Comparison of ENCODE assay signal across 8 cellular contexts in the genomic region with DNA sequence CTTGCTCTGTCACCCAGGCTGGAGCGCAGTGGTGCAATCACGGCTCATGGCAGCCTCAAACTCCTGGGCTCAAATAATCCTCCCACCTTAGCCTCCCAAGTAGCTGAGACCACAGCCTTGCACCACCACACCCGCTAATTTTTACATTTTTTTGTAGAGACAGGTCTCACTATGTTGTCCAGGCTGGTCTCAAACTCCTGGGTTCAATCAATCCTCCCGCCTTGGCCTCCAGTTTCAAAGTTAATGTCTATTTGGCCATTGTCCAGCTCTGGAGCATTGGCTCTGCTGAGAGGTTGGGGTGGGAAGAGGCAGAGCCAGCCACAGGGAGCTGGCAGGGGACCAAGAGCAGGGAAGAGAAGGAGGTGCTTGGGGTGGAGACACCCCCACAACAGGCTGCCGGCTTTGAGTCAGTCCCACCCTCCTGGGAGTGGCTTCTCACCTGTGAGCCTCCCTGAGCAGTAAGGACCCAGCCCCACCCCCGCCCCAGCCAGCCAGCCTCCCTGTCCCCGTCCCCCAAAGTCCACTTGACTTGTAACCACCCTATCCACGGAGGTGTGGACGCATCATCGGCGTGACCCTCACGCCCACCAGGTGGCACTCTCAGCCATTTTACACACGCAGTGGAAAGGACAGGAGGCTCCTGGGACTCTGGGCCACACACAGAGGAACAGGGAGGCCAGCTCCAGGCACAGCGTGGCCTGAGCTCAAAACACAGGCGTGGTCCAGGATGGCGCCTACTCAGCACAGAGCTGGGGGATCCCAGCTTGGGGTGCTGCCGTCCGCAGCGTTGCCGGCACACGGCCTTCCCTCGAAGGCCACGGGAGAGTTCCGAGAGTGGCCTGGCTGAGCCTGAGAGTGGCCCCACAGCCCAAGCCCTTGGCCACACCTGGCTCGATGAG. TPM values are rescaled to one million over a fixed set of nuclear protein-coding genes. Genes with fewer than 3 reads are reported as not detected.
DNase-seq lines count a peak whose midpoint lies in the region; ATAC-seq and TF ChIP-seq lines count a peak whose summit lies in the region.

No MANE protein-coding gene starts in this region.

- no peaks in the 10 kb centered on the region for H3K36me3 Mint-ChIP-seq in activated CD4-positive, alpha-beta memory T cell treated with anti-CD3 and anti-CD28 coated beads, Interleukin-2, amount 10 ng/mL, durations not matched to agents 7 days and 5 days (ENCODE audit: low read depth)
- H3K36me3 Mint-ChIP-seq in memory B cell: no peaks in the 10 kb centered on the region

- H3K9me3 Mint-ChIP-seq in activated CD4-positive, alpha-beta memory T cell treated with anti-CD3 and anti-CD28 coated beads, Interleukin-2, amount 10 ng/mL, durations not matched to agents 7 days and 5 days: peaks cover 16% of the 10 kb centered on the region
- H3K9me3 Mint-ChIP-seq in memory B cell: no peaks in the 10 kb centered on the region

- CTCF ChIA-PET in activated CD4-positive, alpha-beta memory T cell treated with anti-CD3 and anti-CD28 coated beads, Interleukin-2, amount 10 ng/mL, durations not matched to agents 7 days and 5 days (lab: Charles Lee): interaction anchor here (0.6 to 1.0 kb wide), 3 partner anchors 10 to 727 kb away, joined by 3 to 4 read pairs (median 3); no protein-coding TSS in a partner anchor

- no peak overlapping the region for H3K27ac Mint-ChIP-seq in activated CD4-positive, alpha-beta memory T cell treated with anti-CD3 and anti-CD28 coated beads, Interleukin-2, amount 10 ng/mL, durations not matched to agents 7 days and 5 days
- no peak overlapping the region for H3K27ac Mint-ChIP-seq in memory B cell

- H3K4me3 Mint-ChIP-seq in activated CD4-positive, alpha-beta memory T cell treated with anti-CD3 and anti-CD28 coated beads, Interleukin-2, amount 10 ng/mL, durations not matched to agents 7 days and 5 days: no peak overlapping the region
- no peak overlapping the region for H3K4me3 Mint-ChIP-seq in memory B cell

- H3K4me1 ChIP-seq in effector memory CD4-positive, alpha-beta T cell (ENCODE audit: control insufficient read depth, insufficient read depth, low read length, poor library complexity, severe bottlenecking): no peaks in the 10 kb centered on the region

- no peaks in the 10 kb centered on the region for H3K4me1 Mint-ChIP-seq in activated CD4-positive, alpha-beta memory T cell treated with anti-CD3 and anti-CD28 coated beads, Interleukin-2, amount 10 ng/mL, durations not matched to agents 7 days and 5 days
- H3K4me1 Mint-ChIP-seq in memory B cell: no peaks in the 10 kb centered on the region

- peak; percentile 65 for TF ChIP-seq CTCF in AG10803 (conservative IDR thresholded peaks at IDR 0.05; ENCODE audit: low read length)

- ATAC-seq in memory B cell (ENCODE audit: low read depth): peak; percentile 98

- POLR2A ChIA-PET in activated CD4-positive, alpha-beta memory T cell treated with anti-CD3 and anti-CD28 coated beads, Interleukin-2, amount 10 ng/mL, durations not matched to agents 7 days and 5 days (lab: Charles Lee): interaction anchor here (1.0 kb wide), 1 partner anchor 342 kb away, joined by 4 read pairs; no protein-coding TSS in a partner anchor

- no peaks in the 10 kb centered on the region for H3K9me3 ChIP-seq in effector memory CD4-positive, alpha-beta T cell (ENCODE audit: control insufficient read depth, low read length)

- H3K36me3 ChIP-seq in effector memory CD4-positive, alpha-beta T cell (ENCODE audit: control insufficient read depth, insufficient read depth, low read length): no peaks in the 10 kb centered on the region

- no peaks in the 10 kb centered on the region for H3K27me3 ChIP-seq in effector memory CD4-positive, alpha-beta T cell (replicated peaks; ENCODE audit: control insufficient read depth, insufficient read depth, low read length, poor library complexity, severe bottlenecking)

- no peak overlapping the region for H3K27ac ChIP-seq in effector memory CD4-positive, alpha-beta T cell (ENCODE audit: insufficient read depth, low read length, poor library complexity, severe bottlenecking)

- peak; percentile 66 for DNase-seq in AG10803 (ENCODE audit: low read depth)
- DNase-seq in HCEC 1CT: peak; percentile 40
- DNase-seq in NCI-H69 (lab: John Stamatoyannopoulos, UW): peak; percentile 91
- DNase-seq in activated CD4-positive, alpha-beta memory T cell treated with anti-CD3 and anti-CD28 coated beads, Interleukin-2, amount 10 ng/mL, durations not matched to agents 7 days and 5 days: peak; percentile 68
- peak in 2 of 3 donors; percentile 23 to 45 for DNase-seq in effector memory CD4-positive, alpha-beta T cell
- peak; percentile 71 to 74 for DNase-seq in memory B cell (ENCODE audit: low spot score in 2 of 2)
- peak; percentile 43 to 50 for DNase-seq in stimulated activated CD8-positive, alpha-beta memory T cell treated with anti-CD3 and anti-CD28 coated beads, Interleukin-2, amount 100 ng/mL, for 48 hours (ENCODE audit: low read depth in 2 of 2)
- DNase-seq in mesenteric fat pad (ENCODE audit: low spot score): no peak

- H3K4me3 ChIP-seq in AG10803 (ENCODE audit: low read length): no peak overlapping the region
- H3K4me3 ChIP-seq in effector memory CD4-positive, alpha-beta T cell (ENCODE audit: insufficient read depth, low read depth, low read length, poor library complexity, severe bottlenecking): no peak overlapping the region

- no peaks in the 10 kb centered on the region for H3K27me3 Mint-ChIP-seq in activated CD4-positive, alpha-beta memory T cell treated with anti-CD3 and anti-CD28 coated beads, Interleukin-2, amount 10 ng/mL, durations not matched to agents 7 days and 5 days
- H3K27me3 Mint-ChIP-seq in memory B cell: peaks cover 11% of the 10 kb centered on the region

RNA-seq across cellular contexts. Expression of a gene that starts 22.8 kb away (rescaled TPM):
- total RNA-seq in activated CD4-positive, alpha-beta memory T cell treated with anti-CD3 and anti-CD28 coated beads, Interleukin-2, amount 10 ng/mL, durations not matched to agents 7 days and 5 days: not detected
- not detected for total RNA-seq in mesenteric fat pad

RNA-seq across cellular contexts. Expression of a gene that starts 23.5 kb away (rescaled TPM):
- total RNA-seq in activated CD4-positive, alpha-beta memory T cell treated with anti-CD3 and anti-CD28 coated beads, Interleukin-2, amount 10 ng/mL, durations not matched to agents 7 days and 5 days: 1 to 10 TPM; 1.1 to 1.8 TPM
- 7.9 TPM for total RNA-seq in mesenteric fat pad
